Comparison of ENCODE assay signal across 17 cellular contexts in the genomic region with DNA sequence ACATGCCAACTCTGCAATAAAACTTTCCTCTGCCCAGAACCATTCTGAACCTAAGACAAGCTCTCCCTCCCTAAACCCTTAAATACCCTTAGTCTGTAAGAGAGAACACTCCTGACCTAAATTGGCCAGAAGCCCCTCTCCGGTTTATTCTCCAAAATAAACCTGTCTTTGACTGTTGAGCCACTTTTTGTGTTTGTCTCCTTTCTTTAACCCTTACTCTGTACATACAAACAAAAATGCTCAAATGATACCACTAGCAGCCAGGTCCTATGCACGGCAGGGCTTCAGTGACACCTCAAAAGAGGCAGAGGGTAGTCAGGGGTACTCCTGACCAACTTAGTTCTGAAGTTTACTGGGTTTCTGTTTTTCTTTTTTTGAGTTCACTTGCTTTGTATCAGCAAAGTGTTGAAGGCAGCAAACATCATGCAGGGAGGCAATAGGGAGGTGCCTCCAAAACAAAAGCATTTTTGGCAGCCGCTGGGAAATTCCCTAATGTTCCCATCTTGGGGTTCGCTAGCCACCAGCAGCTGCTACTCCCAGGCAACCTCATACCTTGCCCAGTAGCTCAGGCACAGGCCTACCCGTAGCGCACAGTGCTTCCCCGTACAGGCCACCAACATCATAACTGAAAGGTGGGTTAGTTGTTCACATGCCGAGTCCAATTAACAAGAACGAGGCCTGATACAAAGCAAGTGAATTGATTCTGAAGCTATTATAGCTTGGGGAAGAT.
"Had no signal": no experiment of that assay in that cellular context is flagged by ENCODE, and none has a peak within 500 bp of the region (broad histone marks: within the 10 kb centered on the region; RNA-seq: fewer than 3 reads in every experiment).

No MANE protein-coding gene starts in this region.

- H3K27ac Mint-ChIP-seq: activated CD4-positive, alpha-beta T cell treated with anti-CD3 and anti-CD28 coated beads, Interleukin-2, amount 10 ng/mL, durations not matched to agents 7 days and 5 days; activated naive CD8-positive, alpha-beta T cell treated with anti-CD3 and anti-CD28 coated beads, Interleukin-2, amount 10 ng/mL, durations not matched to agents 7 days and 5 days; activated T-helper 1 cell treated with anti-CD3 and anti-CD28 coated beads, Interleukin-12 subunit alpha, Interleukin-12 subunit beta, Interleukin-2, Interleukin-4 antibody, amounts not matched to agents 30 ng/mL and 10 ng/mL and 1 ng/mL, durations not matched to agents 14 hours and 24 hours and 36 hours; effector memory CD8-positive, alpha-beta T cell; mesothelial cell of epicardium; naive thymus-derived CD4-positive, alpha-beta T cell; type B pancreatic cell had no signal

- H3K9me3 Mint-ChIP-seq: activated CD4-positive, alpha-beta T cell treated with anti-CD3 and anti-CD28 coated beads, Interleukin-2, amount 10 ng/mL, durations not matched to agents 7 days and 5 days; activated naive CD8-positive, alpha-beta T cell treated with anti-CD3 and anti-CD28 coated beads, Interleukin-2, amount 10 ng/mL, durations not matched to agents 7 days and 5 days; activated T-helper 1 cell treated with anti-CD3 and anti-CD28 coated beads, Interleukin-12 subunit alpha, Interleukin-12 subunit beta, Interleukin-2, Interleukin-4 antibody, amounts not matched to agents 30 ng/mL and 10 ng/mL and 1 ng/mL, durations not matched to agents 14 hours and 24 hours and 36 hours; central memory CD8-positive, alpha-beta T cell; effector memory CD8-positive, alpha-beta T cell; type B pancreatic cell had no signal

- H3K27ac ChIP-seq: brain microvascular endothelial cell, lower lobe of right lung, parathyroid adenoma had no signal

- H3K4me1 ChIP-seq: parathyroid adenoma had no signal

- H3K9me3 ChIP-seq: lower lobe of right lung had no signal

- H3K36me3 ChIP-seq: brain microvascular endothelial cell, lower lobe of right lung had no signal

- H3K36me3 Mint-ChIP-seq: activated naive CD8-positive, alpha-beta T cell treated with anti-CD3 and anti-CD28 coated beads, Interleukin-2, amount 10 ng/mL, durations not matched to agents 7 days and 5 days; mesothelial cell of epicardium; naive thymus-derived CD4-positive, alpha-beta T cell; type B pancreatic cell had no signal

- H3K9ac ChIP-seq: parathyroid adenoma had no signal

- H3K27me3 Mint-ChIP-seq: type B pancreatic cell had no signal

- H3K27me3 ChIP-seq: brain microvascular endothelial cell had no signal

- H3K4me3 ChIP-seq: lower lobe of right lung had no signal

- H3K4me1 Mint-ChIP-seq: central memory CD8-positive, alpha-beta T cell; mesothelial cell of epicardium had no signal

- ATAC-seq: effector memory CD8-positive, alpha-beta T cell; lower lobe of right lung; naive thymus-derived CD4-positive, alpha-beta T cell; stimulated activated naive CD8-positive, alpha-beta T cell treated with anti-CD3 and anti-CD28 coated beads, Interleukin-15, Interleukin-2, amounts not matched to agents 100 U/mL and 50 U/mL, for 24 hours had no signal

- DNase-seq: activated CD4-positive, alpha-beta T cell treated with anti-CD3 and anti-CD28 coated beads, Interleukin-2, amount 10 ng/mL, durations not matched to agents 7 days and 5 days; activated CD8-positive, alpha-beta memory T cell treated with anti-CD3 and anti-CD28 coated beads for 24 hours; activated naive CD4-positive, alpha-beta T cell; activated naive CD8-positive, alpha-beta T cell treated with anti-CD3 and anti-CD28 coated beads, Interleukin-2, amount 10 ng/mL, durations not matched to agents 7 days and 5 days; anterior cingulate cortex; brain microvascular endothelial cell; effector memory CD8-positive, alpha-beta T cell; head of caudate nucleus; lower lobe of right lung; naive thymus-derived CD4-positive, alpha-beta T cell; stimulated activated CD4-positive, alpha-beta T cell treated with anti-CD3 and anti-CD28 coated beads, Interleukin-4, amount 100 ng/mL, for 4 hours; stimulated activated naive CD8-positive, alpha-beta T cell treated with anti-CD3 and anti-CD28 coated beads, Interleukin-15, Interleukin-2, amounts not matched to agents 100 U/mL and 50 U/mL, for 24 hours had no signal

- H3K4me3 Mint-ChIP-seq: activated CD4-positive, alpha-beta T cell treated with anti-CD3 and anti-CD28 coated beads, Interleukin-2, amount 10 ng/mL, durations not matched to agents 7 days and 5 days; activated naive CD8-positive, alpha-beta T cell treated with anti-CD3 and anti-CD28 coated beads, Interleukin-2, amount 10 ng/mL, durations not matched to agents 7 days and 5 days; activated T-helper 1 cell treated with anti-CD3 and anti-CD28 coated beads, Interleukin-12 subunit alpha, Interleukin-12 subunit beta, Interleukin-2, Interleukin-4 antibody, amounts not matched to agents 30 ng/mL and 10 ng/mL and 1 ng/mL, durations not matched to agents 14 hours and 24 hours and 36 hours; central memory CD8-positive, alpha-beta T cell; effector memory CD8-positive, alpha-beta T cell; mesothelial cell of epicardium; naive thymus-derived CD4-positive, alpha-beta T cell; type B pancreatic cell had no signal
